Comparison of ENCODE assay signal across 1 cellular context in genomic region chr7:98106647-98107312, GRCh38.
A peak's percentile ranks its signal among the peaks of the same experiment; 100 is the strongest.
TF ChIP-seq lines count a peak whose summit lies in the region.

Gene LMTK2 (plus strand): TSS chr7:98106862. CDS start chr7:98107178, 316 bp downstream.

TF ChIP-seq in HEK293, 187 proteins besides CTCF, POLR2A, EP300 and RAD21 (continued from another document):
- TF ChIP-seq HIC1 (tag by site-specific recombination; IDR thresholded peaks at IDR 0.05) (no peak), MZF1 (tag by site-specific recombination; IDR thresholded peaks at IDR 0.05; ENCODE audit: borderline replicate concordance) (no peak), PRDM6 (tag by site-specific recombination; IDR thresholded peaks at IDR 0.05) (no peak), ZNF157 (tag by site-specific recombination; IDR thresholded peaks at IDR 0.05) (no peak), BCL6B (tag by site-specific recombination; IDR thresholded peaks at IDR 0.05) (no peak), ZBTB44 (tag by site-specific recombination; IDR thresholded peaks at IDR 0.05) (no peak), ZNF18 (tag by site-specific recombination; IDR thresholded peaks at IDR 0.05) (no peak), ZNF10 (tag by site-specific recombination; IDR thresholded peaks at IDR 0.05) (no peak), PATZ1 (tag by site-specific recombination; IDR thresholded peaks at IDR 0.05) (no peak), ZBTB8A (tag by site-specific recombination; IDR thresholded peaks at IDR 0.05) (peak; percentile 33), ZNF394 (tag by site-specific recombination; IDR thresholded peaks at IDR 0.05; ENCODE audit: borderline replicate concordance) (no peak; the same call in 1 of the 2 replicates), ZNF48 (tag by site-specific recombination; IDR thresholded peaks at IDR 0.05) (no peak), ZNF701 (tag by site-specific recombination; IDR thresholded peaks at IDR 0.05) (no peak), ZNF610 (tag by site-specific recombination; IDR thresholded peaks at IDR 0.05; ENCODE audit: borderline replicate concordance) (peak; percentile 99), ZNF626 (tag by site-specific recombination; IDR thresholded peaks at IDR 0.05) (no peak), ZNF510 (tag by site-specific recombination; IDR thresholded peaks at IDR 0.05; ENCODE audit: insufficient replicate concordance) (no peak), ZNF23 (tag by site-specific recombination; IDR thresholded peaks at IDR 0.05; ENCODE audit: borderline replicate concordance) (no peak), ZSCAN5A (tag by site-specific recombination; IDR thresholded peaks at IDR 0.05) (no peak), ZBTB6 (tag by site-specific recombination; IDR thresholded peaks at IDR 0.05) (no peak), ZNF843 (tag by site-specific recombination; IDR thresholded peaks at IDR 0.05) (peak; percentile 69), BCL11B (tag by site-specific recombination; IDR thresholded peaks at IDR 0.05; ENCODE audit: low read depth) (no peak), ZNF560 (tag by site-specific recombination; IDR thresholded peaks at IDR 0.05; ENCODE audit: borderline replicate concordance) (no peak), ZBTB10 (tag by site-specific recombination; IDR thresholded peaks at IDR 0.05) (no peak), ZNF488 (tag by site-specific recombination; IDR thresholded peaks at IDR 0.05) (peak; percentile 40; the same call in 1 of the 2 replicates), RBAK (tag by site-specific recombination; IDR thresholded peaks at IDR 0.05) (no peak), ZNF785 (tag by site-specific recombination; IDR thresholded peaks at IDR 0.05) (0 out of 2 replicates have a peak, but pooled peaks have one; percentile 22), ZFP37 (tag by site-specific recombination; IDR thresholded peaks at IDR 0.05) (0 out of 2 replicates have a peak, but pooled peaks have one; percentile 65), SETDB1 (IDR thresholded peaks at IDR 0.05; ENCODE audit: insufficient read length, low read length) (no peak), ZNF19 (tag by site-specific recombination; IDR thresholded peaks at IDR 0.05; ENCODE audit: low read depth) (no peak)
